ENCODE assay signal across 11 cellular contexts in genomic region chr14:23660290-23661226, GRCh38. TPM values are rescaled to one million over a fixed set of nuclear protein-coding genes. Genes with fewer than 3 reads are reported as not detected.
DNase-seq lines count a peak whose midpoint lies in the region; ATAC-seq, FAIRE-seq and TF ChIP-seq lines count a peak whose summit lies in the region.
"Had no signal": no experiment of that assay in that cellular context is flagged by ENCODE, and none has a peak within 500 bp of the region (broad histone marks: within the 10 kb centered on the region; RNA-seq: fewer than 3 reads in every experiment).

No MANE protein-coding gene starts in this region.

- POLR2A ChIA-PET in GM12878 (lab: Charles Lee), result no interaction called here

- H3K4me2 ChIP-seq in GM12878 (ENCODE audit: control insufficient read depth, insufficient read depth), result no peak overlapping the region

- no TSS peak for BruUV-seq in GM12878 (replicated peaks; lab: Mats Ljungman, UMichigan)

- no peaks in the 10 kb centered on the region for H3K36me3 ChIP-seq in GM12878 (ENCODE audit: control insufficient read depth in 2 of 2, insufficient read depth in 2 of 2, low read length in 1 of 2)
- no peaks in the 10 kb centered on the region for H3K36me3 ChIP-seq in small intestine (ENCODE audit: control insufficient read depth in 2 of 2, insufficient read depth in 2 of 2, low read length in 2 of 2)

- DNase-seq in GM12878 (ENCODE audit: low read depth, low spot score) (no peak), small intestine (peak; percentile 4), HCEC 1CT (no peak), HT-29 (ENCODE audit: low spot score) (no peak)
- DNase-seq: effector memory CD4-positive, alpha-beta T cell; mesenchymal stem cell had no signal

- TF ChIP-seq POLR2A in GM12878 (IDR thresholded peaks at IDR 0.05; ENCODE audit: low read depth, low read length), result no peak

- no peak for TF ChIP-seq RAD21 in GM12878 (IDR thresholded peaks at IDR 0.05; ENCODE audit: insufficient read depth, low read depth, low read length)

- no peaks in the 10 kb centered on the region for H3K4me1 ChIP-seq in GM12878 (ENCODE audit: control insufficient read depth, insufficient read depth, low read length)
- H3K4me1 ChIP-seq in small intestine (ENCODE audit: control insufficient read depth in 2 of 2, insufficient read depth in 1 of 2, low read depth in 1 of 2, low read length in 1 of 2), result no peaks in the 10 kb centered on the region

- no peak for TF ChIP-seq EP300 in GM12878 (IDR thresholded peaks at IDR 0.05; ENCODE audit: borderline replicate concordance in 1 of 2, control insufficient read depth in 1 of 2, low read depth in 2 of 2, low read length in 2 of 2)

- 27% methylated on average over 11 of the region's 11 CpGs for WGBS in GM12878 (ENCODE audit: insufficient coverage, insufficient replicate concordance, low lambda C conversion rate, missing lambda C conversion rate)
- 78 to 80% (median 80%) methylated on average over 11 of the region's 11 CpGs for WGBS in small intestine, 3 donors

- no peak for TF ChIP-seq CTCF in GM12878 (IDR thresholded peaks at IDR 0.05 in 2 of 3, conservative IDR thresholded peaks at IDR 0.05 in 1 of 3; ENCODE audit: control insufficient read depth in 2 of 3, extremely low read depth in 1 of 3, insufficient read depth in 1 of 3, low read depth in 3 of 3, low read length in 3 of 3)

- FAIRE-seq in GM12878 (lab: Jason Lieb, UNC) (no peak), small intestine (lab: Jason Lieb, UNC) (no peak)
- FAIRE-seq: TTC549 had no signal

- CTCF ChIA-PET in GM12878 (lab: Yijun Ruan, JAX), result interaction anchor here (0.6 to 2.6 kb wide), 4 partner anchors 28 to 936 kb away, joined by 3 to 19 read pairs (median 4); no protein-coding TSS in a partner anchor

- H3K9ac ChIP-seq in GM12878 (ENCODE audit: control insufficient read depth, insufficient read depth, low read length), result no peak overlapping the region

- SMC1A ChIA-PET in GM12878 (lab: Charles Lee; ENCODE audit: uncharacterized antibody, unreplicated experiment), result interaction anchor here (0.8 to 1.3 kb wide), 2 partner anchors 28 kb away, joined by 3 to 4 read pairs; no protein-coding TSS in a partner anchor

- in situ Hi-C loops in GM12878 (cut with MboI), result no loop called here

- H3K27ac ChIP-seq in GM12878 (ENCODE audit: control insufficient read depth, insufficient read depth), result no peak overlapping the region
- no peak overlapping the region for H3K27ac ChIP-seq in small intestine (ENCODE audit: low read depth in 1 of 2, low read length in 1 of 2)

- no peaks in the 10 kb centered on the region for H3K79me2 ChIP-seq in GM12878 (ENCODE audit: control insufficient read depth, insufficient read depth, low read length)

- ATAC-seq in GM18520 (IDR thresholded peaks at IDR 0.05; ENCODE audit: unreplicated experiment) (peak; percentile 88), GM21619 (IDR thresholded peaks at IDR 0.05; ENCODE audit: unreplicated experiment) (peak; percentile 77), GM12878 (peak; percentile 94), HG02852 (IDR thresholded peaks at IDR 0.05; ENCODE audit: unreplicated experiment) (no peak)
- ATAC-seq: Panc1 had no signal

- H3K4me3 ChIP-seq in GM12878 (no peak overlapping the region), small intestine (ENCODE audit: low read depth in 1 of 2, low read length in 2 of 2) (no peak overlapping the region)

- H2AFZ ChIP-seq in GM12878 (ENCODE audit: control insufficient read depth, low read depth, low read length), result no peak overlapping the region

- no peaks in the 10 kb centered on the region for H4K20me1 ChIP-seq in GM12878 (ENCODE audit: control insufficient read depth, insufficient read depth)

- H3K27me3 ChIP-seq in GM12878 (replicated peaks in 1 of 2; ENCODE audit: control insufficient read depth in 2 of 2, insufficient read depth in 2 of 2, low read length in 1 of 2), result no peaks in the 10 kb centered on the region; a peak in 3 of 4 replicates
- peaks cover 0 to 2% of the 10 kb centered on the region in 2 donors for H3K27me3 ChIP-seq in small intestine (ENCODE audit: control insufficient read depth in 2 of 2, insufficient read depth in 2 of 2, low read length in 2 of 2)

- RAD21 ChIA-PET in GM12878 (lab: Charles Lee; ENCODE audit: unreplicated experiment), result interaction anchor here (1.7 to 2.0 kb wide), 2 partner anchors 29 to 72 kb away, joined by 4 to 8 read pairs; no protein-coding TSS in a partner anchor

- intact Hi-C loops in GM12878 (cut with micrococcal nuclease; ENCODE audit: unreplicated experiment), result loop anchor here (10.0 kb wide), 1 partner anchor 264 kb away; no protein-coding TSS in a partner anchor

- no peaks in the 10 kb centered on the region for H3K9me3 ChIP-seq in GM12878 (replicated peaks; ENCODE audit: control insufficient read depth, insufficient read depth, low read length)
- H3K9me3 ChIP-seq in small intestine (ENCODE audit: control insufficient read depth, low read depth), result no peaks in the 10 kb centered on the region

TF ChIP-seq in GM12878, 131 proteins besides CTCF, POLR2A, EP300 and RAD21 (continues in another document):
- TF ChIP-seq CHD1 (IDR thresholded peaks at IDR 0.05; ENCODE audit: low read depth, low read length) (no peak), BMI1 (IDR thresholded peaks at IDR 0.05; ENCODE audit: borderline replicate concordance) (peak; percentile 85), ZZZ3 (IDR thresholded peaks at IDR 0.05; ENCODE audit: control insufficient read depth, insufficient read length, low read depth) (no peak), NBN (IDR thresholded peaks at IDR 0.05) (no peak), ZNF622 (IDR thresholded peaks at IDR 0.05) (no peak), RUNX3 (IDR thresholded peaks at IDR 0.05; ENCODE audit: low read length) (peak; percentile 30; the same call in 1 of the 2 replicates), PBX3 (IDR thresholded peaks at IDR 0.05; ENCODE audit: insufficient replicate concordance, low read depth, low read length) (peak; percentile 18), MAX (IDR thresholded peaks at IDR 0.05; ENCODE audit: low read depth, low read length) (no peak), IKZF2 (IDR thresholded peaks at IDR 0.05) (no peak), PAX8 (IDR thresholded peaks at IDR 0.05) (no peak), ZBTB4 (CRISPR knock-in tag; IDR thresholded peaks at IDR 0.05) (no peak)

RNA-seq across cellular contexts. Expression of gene DHRS2, which starts 24.4 kb away (rescaled TPM):
- 0.10 TPM in 1 of 2 replicates, not detected in the other for total RNA-seq in GM12878 (2013; cell fraction: nucleolus; rRNA removed)
- total RNA-seq in GM12878 (2014; rRNA removed) (0.38 and 0.73 TPM in 2 replicates), GM12878 (2014; rRNA removed; fragmentation: Illumina TruSeq; extraction: Trizol) (0.46 and 0.58 TPM in 2 replicates), GM12878 (2021) (0.49 and 0.58 TPM in 2 replicates)
- 0.89 TPM for polyA plus RNA-seq in GM12878 (2011; ENCODE audit: low read depth)
- polyA plus RNA-seq in GM12878 (2011; rRNA removed) (0.71 and 1.3 TPM in 2 replicates), GM12878 (2014; fragmentation: Illumina TruSeq; extraction: Trizol) (0.32 TPM in 1 of 2 replicates, not detected in the other), GM12878 (2014; fragmentation: Nextera tagmentation; extraction: Ambion mirVana) (under 1 TPM in 1 of 2 experiments, not detected in 1; 0.09 TPM), GM12878 (2014; rRNA removed) (0.70 and 0.82 TPM in 2 replicates), GM12878 (2016; fragmentation: Nextera tagmentation; extraction: Ambion mirVana) (1 to 10 TPM; 1.8 TPM), small intestine (1 to 10 TPM in 1 of 3 donors, not detected in 2; 1.1 TPM)
- 1.3 and 1.6 TPM in 2 replicates for polyA plus RNA-seq in GM12878 (2011; cell fraction: cytosol; rRNA removed)
- 1.6 and 2.0 TPM in 2 replicates for polyA plus RNA-seq in GM12878 (2011; cell fraction: nucleus; rRNA removed)
- 0.94 and 0.96 TPM in 2 replicates for polyA plus RNA-seq in GM12878 (2012)
- polyA minus RNA-seq in GM12878 (2011; rRNA and poly(A)+ RNA removed), result 0.73 and 0.98 TPM in 2 replicates
- 0.67 TPM in 1 of 2 replicates, not detected in the other for polyA minus RNA-seq in GM12878 (2011; cell fraction: cytosol; rRNA and poly(A)+ RNA removed)
- 0.48 and 1.4 TPM in 2 replicates for polyA minus RNA-seq in GM12878 (2011; cell fraction: nucleus; rRNA and poly(A)+ RNA removed)
- total RNA-seq in HT-29 (2014; rRNA removed; shearing (Covaris generic)), result 14.0 and 14.7 TPM in 2 replicates
